In genomic region chr2:222412334-222412733, GRCh38 we compare ENCODE assay signal across 3 cellular contexts. TPM values are rescaled to one million over a fixed set of nuclear protein-coding genes. Genes with fewer than 3 reads are reported as not detected.
"Had no signal": no experiment of that assay in that cellular context is flagged by ENCODE, and none has a peak within 500 bp of the region (broad histone marks: within the 10 kb centered on the region; RNA-seq: fewer than 3 reads in every experiment).

No MANE protein-coding gene starts in this region.

RNA-seq across cellular contexts. Expression of gene SGPP2, which starts 12.0 kb away (rescaled TPM):
- total RNA-seq: HepG2, HT1080, IMR-90 had no signal
- polyA plus RNA-seq: HepG2, IMR-90 had no signal
